Comparison of ENCODE assay signal across 1 cellular context in the genomic region with DNA sequence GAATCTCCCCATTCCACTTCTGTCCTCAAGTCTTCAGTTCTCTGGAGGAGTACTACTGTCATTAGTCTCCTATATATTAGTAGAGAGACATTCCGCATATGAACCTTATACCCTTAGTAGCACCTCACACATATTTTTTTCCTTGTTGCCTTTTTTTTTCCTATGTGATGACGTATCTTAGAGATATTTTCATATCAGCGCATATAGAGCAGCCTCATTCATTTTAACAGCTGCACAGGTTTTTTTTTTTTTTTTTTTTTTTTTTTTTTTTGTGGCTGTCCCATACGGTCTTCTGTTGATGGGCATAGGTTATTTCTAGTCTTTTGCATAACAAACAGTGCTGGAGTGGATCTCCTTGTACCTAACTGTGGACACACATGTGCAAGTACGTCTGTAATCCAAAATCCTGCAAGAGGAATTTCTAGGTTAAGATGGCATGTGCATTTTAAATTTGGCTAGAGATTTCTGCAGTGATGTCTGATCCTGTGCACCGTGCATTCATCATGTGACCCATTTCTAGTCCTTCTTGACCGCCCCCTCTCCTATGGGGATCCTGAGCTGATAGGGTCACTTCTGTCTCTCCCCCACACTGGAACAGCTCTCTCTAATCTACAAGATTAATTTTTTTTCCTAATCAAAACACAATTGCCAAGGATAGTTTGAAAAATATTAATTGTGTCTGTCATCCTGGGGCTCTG.
TF ChIP-seq lines count a peak whose summit lies in the region.

No MANE protein-coding gene starts in this region.

TF ChIP-seq in SK-N-SH, 30 proteins besides CTCF, POLR2A, EP300 and RAD21:
- TF ChIP-seq, protein P1, sequence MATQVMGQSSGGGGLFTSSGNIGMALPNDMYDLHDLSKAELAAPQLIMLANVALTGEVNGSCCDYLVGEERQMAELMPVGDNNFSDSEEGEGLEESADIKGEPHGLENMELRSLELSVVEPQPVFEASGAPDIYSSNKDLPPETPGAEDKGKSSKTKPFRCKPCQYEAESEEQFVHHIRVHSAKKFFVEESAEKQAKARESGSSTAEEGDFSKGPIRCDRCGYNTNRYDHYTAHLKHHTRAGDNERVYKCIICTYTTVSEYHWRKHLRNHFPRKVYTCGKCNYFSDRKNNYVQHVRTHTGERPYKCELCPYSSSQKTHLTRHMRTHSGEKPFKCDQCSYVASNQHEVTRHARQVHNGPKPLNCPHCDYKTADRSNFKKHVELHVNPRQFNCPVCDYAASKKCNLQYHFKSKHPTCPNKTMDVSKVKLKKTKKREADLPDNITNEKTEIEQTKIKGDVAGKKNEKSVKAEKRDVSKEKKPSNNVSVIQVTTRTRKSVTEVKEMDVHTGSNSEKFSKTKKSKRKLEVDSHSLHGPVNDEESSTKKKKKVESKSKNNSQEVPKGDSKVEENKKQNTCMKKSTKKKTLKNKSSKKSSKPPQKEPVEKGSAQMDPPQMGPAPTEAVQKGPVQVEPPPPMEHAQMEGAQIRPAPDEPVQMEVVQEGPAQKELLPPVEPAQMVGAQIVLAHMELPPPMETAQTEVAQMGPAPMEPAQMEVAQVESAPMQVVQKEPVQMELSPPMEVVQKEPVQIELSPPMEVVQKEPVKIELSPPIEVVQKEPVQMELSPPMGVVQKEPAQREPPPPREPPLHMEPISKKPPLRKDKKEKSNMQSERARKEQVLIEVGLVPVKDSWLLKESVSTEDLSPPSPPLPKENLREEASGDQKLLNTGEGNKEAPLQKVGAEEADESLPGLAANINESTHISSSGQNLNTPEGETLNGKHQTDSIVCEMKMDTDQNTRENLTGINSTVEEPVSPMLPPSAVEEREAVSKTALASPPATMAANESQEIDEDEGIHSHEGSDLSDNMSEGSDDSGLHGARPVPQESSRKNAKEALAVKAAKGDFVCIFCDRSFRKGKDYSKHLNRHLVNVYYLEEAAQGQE (IDR thresholded peaks at IDR 0.05; ENCODE audit: low read depth, low read length) = no peak
